Comparison of ENCODE assay signal across 10 cellular contexts in the genomic region with DNA sequence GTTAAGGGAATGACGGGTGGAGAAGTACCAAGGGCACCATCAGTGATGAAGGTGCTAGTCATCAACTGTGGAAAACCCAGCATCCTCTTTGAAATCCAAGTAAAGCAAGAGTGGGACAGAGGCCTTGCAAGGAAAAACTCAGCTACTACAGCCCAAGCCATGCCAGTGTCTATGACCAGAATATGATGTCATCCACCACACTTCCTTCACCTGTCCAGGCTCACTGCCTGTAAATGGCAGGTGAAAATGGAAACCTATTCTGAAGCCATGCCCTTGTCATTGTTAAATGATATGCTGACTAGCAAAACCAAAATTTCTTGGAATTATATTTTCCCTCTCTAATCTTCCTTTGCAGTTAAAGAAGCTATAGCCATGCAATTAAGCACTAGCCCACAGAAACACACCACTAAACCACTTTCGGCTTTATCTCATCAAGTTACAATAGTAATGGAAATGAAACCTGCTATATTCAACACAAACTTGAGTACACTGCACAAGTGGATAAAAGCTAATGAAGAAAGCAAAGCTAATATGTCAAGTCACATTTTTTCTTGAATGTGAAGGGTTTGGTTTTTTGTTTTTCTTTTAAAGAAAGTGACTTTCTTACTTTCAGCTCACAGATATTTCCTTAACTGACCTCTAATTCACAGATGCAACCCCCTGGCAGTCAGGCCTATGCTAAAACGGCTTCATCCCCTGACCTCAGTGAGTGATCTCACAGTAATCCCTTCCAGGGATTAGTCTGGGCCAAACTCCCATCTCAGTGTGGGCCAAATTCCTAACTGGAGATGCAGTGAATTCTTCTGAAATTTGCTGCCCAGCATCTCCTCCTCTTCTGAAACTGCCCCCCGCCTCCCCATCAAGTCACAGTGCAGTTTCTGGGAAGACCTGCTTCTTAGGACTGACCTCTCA.
DNase-seq lines count a peak whose midpoint lies in the region; ATAC-seq and TF ChIP-seq lines count a peak whose summit lies in the region.
"Had no signal": no experiment of that assay in that cellular context is flagged by ENCODE, and none has a peak within 500 bp of the region (broad histone marks: within the 10 kb centered on the region; RNA-seq: fewer than 3 reads in every experiment).

No MANE protein-coding gene starts in this region.

- H3K9me3 ChIP-seq in osteoblast (ENCODE audit: low read depth, low read length), result no peaks in the 10 kb centered on the region
- H3K9me3 ChIP-seq: spleen had no signal

- H3K4me3 ChIP-seq in fibroblast of villous mesenchyme (ENCODE audit: low read depth, low read length) (no peak overlapping the region), osteoblast (ENCODE audit: insufficient read depth, low read length) (no peak overlapping the region)
- H3K4me3 ChIP-seq: spleen had no signal

- H2AFZ ChIP-seq in osteoblast (ENCODE audit: low read length), result peak overlapping the region; percentile 60

- peak; percentile 86 for DNase-seq in GM03348 (ENCODE audit: low spot score)
- DNase-seq in fibroblast of villous mesenchyme (ENCODE audit: low read depth), result peak; percentile 62
- DNase-seq in osteoblast (ENCODE audit: insufficient read length, low spot score, missing footprints), result peak; percentile 84
- no peak for DNase-seq in COR-L47 (lab: John Stamatoyannopoulos, UW)
- no peak for DNase-seq in NCI-H526 treated with DMSO at 0.1 percent for 48 hours (lab: John Stamatoyannopoulos, UW)
- no peak for DNase-seq in T-helper 1 cell
- DNase-seq: naive thymus-derived CD8-positive, alpha-beta T cell; spleen had no signal

- TF ChIP-seq CTCF in fibroblast of villous mesenchyme (IDR thresholded peaks at IDR 0.05; ENCODE audit: insufficient read depth, low read depth, low read length) (no peak), osteoblast (IDR thresholded peaks at IDR 0.05; ENCODE audit: extremely low read depth, low read depth, low read length) (no peak)

- H3K79me2 ChIP-seq in osteoblast (ENCODE audit: insufficient read depth, low read length), result no peaks in the 10 kb centered on the region

- H3K27me3 ChIP-seq in osteoblast (ENCODE audit: insufficient read depth, low read length), result no peaks in the 10 kb centered on the region
- H3K27me3 ChIP-seq: spleen had no signal

- peak overlapping the region; percentile 80 for H3K27ac ChIP-seq in osteoblast (ENCODE audit: low read depth, low read length)

- peaks cover 45% of the 10 kb centered on the region for H3K4me1 ChIP-seq in osteoblast (ENCODE audit: insufficient read depth, low read length)

- H3K36me3 ChIP-seq in osteoblast (ENCODE audit: insufficient read depth, low read length), result no peaks in the 10 kb centered on the region
- H3K36me3 ChIP-seq: spleen had no signal

- no peaks in the 10 kb centered on the region for H4K20me1 ChIP-seq in osteoblast (ENCODE audit: insufficient read depth, low read length)

- H3K4me2 ChIP-seq in osteoblast (ENCODE audit: insufficient read depth, low read length), result peak overlapping the region; percentile 12

- ATAC-seq in SK-N-SH treated with all-trans-retinoic acid at 6 μM for 48 hours, result peak; percentile 73
- no peak for ATAC-seq in GM21360 (IDR thresholded peaks at IDR 0.05; ENCODE audit: unreplicated experiment)
- ATAC-seq: naive thymus-derived CD8-positive, alpha-beta T cell had no signal

TF ChIP-seq in SK-N-SH treated with all-trans-retinoic acid at 6 μM for 48 hours, 23 proteins besides CTCF, POLR2A, EP300 and RAD21 (continues in another document):
- TF ChIP-seq ZC3H10 (CRISPR knock-in tag; IDR thresholded peaks at IDR 0.05), result no peak
- TF ChIP-seq ZNF565 (CRISPR knock-in tag; conservative IDR thresholded peaks at IDR 0.05; ENCODE audit: low read depth), result no peak
- no peak for TF ChIP-seq OSR1 (CRISPR knock-in tag; IDR thresholded peaks at IDR 0.05)
- TF ChIP-seq BACH2 (CRISPR knock-in tag; IDR thresholded peaks at IDR 0.05; ENCODE audit: borderline replicate concordance), result no peak
- TF ChIP-seq RARB (CRISPR knock-in tag; IDR thresholded peaks at IDR 0.05), result no peak
- TF ChIP-seq PPARA (CRISPR knock-in tag; IDR thresholded peaks at IDR 0.05; ENCODE audit: borderline replicate concordance), result no peak
- TF ChIP-seq TOX (CRISPR knock-in tag; IDR thresholded peaks at IDR 0.05; ENCODE audit: borderline replicate concordance), result no peak
- no peak for TF ChIP-seq ESRRG (CRISPR knock-in tag; IDR thresholded peaks at IDR 0.05)
- no peak for TF ChIP-seq TCF4 (CRISPR knock-in tag; IDR thresholded peaks at IDR 0.05; ENCODE audit: borderline replicate concordance)
- TF ChIP-seq, protein P1, sequence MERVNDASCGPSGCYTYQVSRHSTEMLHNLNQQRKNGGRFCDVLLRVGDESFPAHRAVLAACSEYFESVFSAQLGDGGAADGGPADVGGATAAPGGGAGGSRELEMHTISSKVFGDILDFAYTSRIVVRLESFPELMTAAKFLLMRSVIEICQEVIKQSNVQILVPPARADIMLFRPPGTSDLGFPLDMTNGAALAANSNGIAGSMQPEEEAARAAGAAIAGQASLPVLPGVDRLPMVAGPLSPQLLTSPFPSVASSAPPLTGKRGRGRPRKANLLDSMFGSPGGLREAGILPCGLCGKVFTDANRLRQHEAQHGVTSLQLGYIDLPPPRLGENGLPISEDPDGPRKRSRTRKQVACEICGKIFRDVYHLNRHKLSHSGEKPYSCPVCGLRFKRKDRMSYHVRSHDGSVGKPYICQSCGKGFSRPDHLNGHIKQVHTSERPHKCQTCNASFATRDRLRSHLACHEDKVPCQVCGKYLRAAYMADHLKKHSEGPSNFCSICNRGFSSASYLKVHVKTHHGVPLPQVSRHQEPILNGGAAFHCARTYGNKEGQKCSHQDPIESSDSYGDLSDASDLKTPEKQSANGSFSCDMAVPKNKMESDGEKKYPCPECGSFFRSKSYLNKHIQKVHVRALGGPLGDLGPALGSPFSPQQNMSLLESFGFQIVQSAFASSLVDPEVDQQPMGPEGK (CRISPR knock-in tag; IDR thresholded peaks at IDR 0.05; ENCODE audit: borderline replicate concordance), result no peak
- no peak for TF ChIP-seq ZNF8 (CRISPR knock-in tag; IDR thresholded peaks at IDR 0.05)
- TF ChIP-seq, protein P2, sequence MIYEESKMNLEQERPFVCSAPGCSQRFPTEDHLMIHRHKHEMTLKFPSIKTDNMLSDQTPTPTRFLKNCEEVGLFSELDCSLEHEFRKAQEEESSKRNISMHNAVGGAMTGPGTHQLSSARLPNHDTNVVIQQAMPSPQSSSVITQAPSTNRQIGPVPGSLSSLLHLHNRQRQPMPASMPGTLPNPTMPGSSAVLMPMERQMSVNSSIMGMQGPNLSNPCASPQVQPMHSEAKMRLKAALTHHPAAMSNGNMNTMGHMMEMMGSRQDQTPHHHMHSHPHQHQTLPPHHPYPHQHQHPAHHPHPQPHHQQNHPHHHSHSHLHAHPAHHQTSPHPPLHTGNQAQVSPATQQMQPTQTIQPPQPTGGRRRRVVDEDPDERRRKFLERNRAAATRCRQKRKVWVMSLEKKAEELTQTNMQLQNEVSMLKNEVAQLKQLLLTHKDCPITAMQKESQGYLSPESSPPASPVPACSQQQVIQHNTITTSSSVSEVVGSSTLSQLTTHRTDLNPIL (CRISPR knock-in tag; IDR thresholded peaks at IDR 0.05; ENCODE audit: low read depth), result no peak
- TF ChIP-seq, protein P3, sequence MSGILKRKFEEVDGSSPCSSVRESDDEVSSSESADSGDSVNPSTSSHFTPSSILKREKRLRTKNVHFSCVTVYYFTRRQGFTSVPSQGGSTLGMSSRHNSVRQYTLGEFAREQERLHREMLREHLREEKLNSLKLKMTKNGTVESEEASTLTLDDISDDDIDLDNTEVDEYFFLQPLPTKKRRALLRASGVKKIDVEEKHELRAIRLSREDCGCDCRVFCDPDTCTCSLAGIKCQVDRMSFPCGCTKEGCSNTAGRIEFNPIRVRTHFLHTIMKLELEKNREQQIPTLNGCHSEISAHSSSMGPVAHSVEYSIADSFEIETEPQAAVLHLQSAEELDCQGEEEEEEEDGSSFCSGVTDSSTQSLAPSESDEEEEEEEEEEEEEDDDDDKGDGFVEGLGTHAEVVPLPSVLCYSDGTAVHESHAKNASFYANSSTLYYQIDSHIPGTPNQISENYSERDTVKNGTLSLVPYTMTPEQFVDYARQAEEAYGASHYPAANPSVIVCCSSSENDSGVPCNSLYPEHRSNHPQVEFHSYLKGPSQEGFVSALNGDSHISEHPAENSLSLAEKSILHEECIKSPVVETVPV (CRISPR knock-in tag; IDR thresholded peaks at IDR 0.05), result no peak
- no peak for TF ChIP-seq ZFP3 (CRISPR knock-in tag; IDR thresholded peaks at IDR 0.05)
- TF ChIP-seq ISL1 (CRISPR knock-in tag; IDR thresholded peaks at IDR 0.05), result no peak
- no peak for TF ChIP-seq CSDC2 (CRISPR knock-in tag; IDR thresholded peaks at IDR 0.05)
- TF ChIP-seq, protein P4, sequence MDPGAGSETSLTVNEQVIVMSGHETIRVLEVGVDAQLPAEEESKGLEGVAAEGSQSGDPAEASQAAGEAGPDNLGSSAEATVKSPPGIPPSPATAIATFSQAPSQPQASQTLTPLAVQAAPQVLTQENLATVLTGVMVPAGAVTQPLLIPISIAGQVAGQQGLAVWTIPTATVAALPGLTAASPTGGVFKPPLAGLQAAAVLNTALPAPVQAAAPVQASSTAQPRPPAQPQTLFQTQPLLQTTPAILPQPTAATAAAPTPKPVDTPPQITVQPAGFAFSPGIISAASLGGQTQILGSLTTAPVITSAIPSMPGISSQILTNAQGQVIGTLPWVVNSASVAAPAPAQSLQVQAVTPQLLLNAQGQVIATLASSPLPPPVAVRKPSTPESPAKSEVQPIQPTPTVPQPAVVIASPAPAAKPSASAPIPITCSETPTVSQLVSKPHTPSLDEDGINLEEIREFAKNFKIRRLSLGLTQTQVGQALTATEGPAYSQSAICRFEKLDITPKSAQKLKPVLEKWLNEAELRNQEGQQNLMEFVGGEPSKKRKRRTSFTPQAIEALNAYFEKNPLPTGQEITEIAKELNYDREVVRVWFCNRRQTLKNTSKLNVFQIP (CRISPR knock-in tag; IDR thresholded peaks at IDR 0.05; ENCODE audit: borderline replicate concordance, low read depth), result no peak

Comparison
In these comparisons a context has a peak if more than half of its experiments do, and no peak if none do; other contexts are left out.
1. DNase-seq: peak in GM03348 (single experiment), fibroblast of villous mesenchyme (single experiment) and osteoblast (single experiment); none in COR-L47 (single experiment), NCI-H526 treated with DMSO at 0.1 percent for 48 hours (single experiment) and T-helper 1 cell (0 of 5).